8 cellular contexts compared by ENCODE assay signal in genomic region chr10:119891849-119892187, GRCh38. TPM values are rescaled to one million over a fixed set of nuclear protein-coding genes. Genes with fewer than 3 reads are reported as not detected.
A peak's percentile ranks its signal among the peaks of the same experiment; 100 is the strongest.
DNase-seq lines count a peak whose midpoint lies in the region; ATAC-seq, FAIRE-seq and TF ChIP-seq lines count a peak whose summit lies in the region.
"Not testable (repeated sequence)": the region's sequence is repeated elsewhere in the genome, so short reads cannot be mapped to it uniquely, and the experiment has no call there.

No MANE protein-coding gene starts in this region.

- peak overlapping the region; percentile 68 for H3K27ac Mint-ChIP-seq in Calu3 (ENCODE audit: unreplicated experiment)
- H3K27ac Mint-ChIP-seq in activated CD4-positive, alpha-beta T cell treated with anti-CD3 and anti-CD28 coated beads, Interleukin-2, amount 10 ng/mL, durations not matched to agents 7 days and 5 days: peak overlapping the region; percentile 96

- peaks cover 35% of the 10 kb centered on the region for H3K4me1 Mint-ChIP-seq in Calu3 (ENCODE audit: low read depth, unreplicated experiment)
- H3K4me1 Mint-ChIP-seq in activated CD4-positive, alpha-beta T cell treated with anti-CD3 and anti-CD28 coated beads, Interleukin-2, amount 10 ng/mL, durations not matched to agents 7 days and 5 days: peaks cover 34% of the 10 kb centered on the region

- H2AFZ ChIP-seq in MM.1S (ENCODE audit: low read length): peak overlapping the region; percentile 74

- not testable (repeated sequence) for H3K4me1 ChIP-seq in MM.1S (ENCODE audit: low read length)
- H3K4me1 ChIP-seq in pancreas (peaks cover 15 to 30% (median 24%) of the 10 kb centered on the region in 3 donors), thyroid gland (peaks cover 27 to 28% of the 10 kb centered on the region in 2 donors)

- H3K4me3 Mint-ChIP-seq in Calu3 (ENCODE audit: low read depth, unreplicated experiment): peak overlapping the region; percentile 78
- peak overlapping the region; percentile 92 for H3K4me3 Mint-ChIP-seq in activated CD4-positive, alpha-beta T cell treated with anti-CD3 and anti-CD28 coated beads, Interleukin-2, amount 10 ng/mL, durations not matched to agents 7 days and 5 days

- not testable (repeated sequence) for H4K20me1 ChIP-seq in MM.1S (ENCODE audit: insufficient read depth, low read length)

- not testable (repeated sequence) for H3F3A ChIP-seq in MM.1S (ENCODE audit: insufficient read depth, low read length)

- peak overlapping the region; percentile 51; the same call in 1 of the 2 replicates for H3K4me2 ChIP-seq in MM.1S (ENCODE audit: low read depth, low read length)

- intact Hi-C loops in Calu3 (cut with micrococcal nuclease; ENCODE audit: unreplicated experiment); lower leg skin (cut with DNase I; ENCODE audit: low total_unique reads); pancreas (cut with DNase I); thyroid gland (cut with DNase I): not testable (repeated sequence)

- BruUV-seq in Calu3 (replicated peaks; lab: Mats Ljungman, UMichigan): not testable (repeated sequence)

- H3K36me3 ChIP-seq in MM.1S (replicated peaks; ENCODE audit: insufficient read depth, low read length); pancreas; thyroid gland: not testable (repeated sequence)
- H3K36me3 ChIP-seq in brain microvascular endothelial cell (replicated peaks): peaks cover 11% of the 10 kb centered on the region

- peak overlapping the region; percentile 90; the same call in 1 of the 2 replicates for H3K9ac ChIP-seq in MM.1S (ENCODE audit: low read length)

- not testable (repeated sequence) for DNase-seq in Calu3; MM.1S; activated CD4-positive, alpha-beta T cell treated with anti-CD3 and anti-CD28 coated beads, Interleukin-2, amount 10 ng/mL, durations not matched to agents 7 days and 5 days; brain microvascular endothelial cell; fibroblast of mammary gland (ENCODE audit: low read depth); lower leg skin (ENCODE audit: low spot score in 2 of 2); pancreas
- DNase-seq in thyroid gland: peak in 1 of 2 donors; percentile 11

- WGBS in lower leg skin, 2 donors: 39 to 48% methylated on average over 14 of the region's 14 CpGs
- WGBS in pancreas, 2 donors: 44 to 52% methylated on average over 14 of the region's 14 CpGs
- 51 to 55% methylated on average over 14 of the region's 14 CpGs for WGBS in thyroid gland, 2 donors

- H3K27me3 ChIP-seq in MM.1S (replicated peaks; ENCODE audit: insufficient read depth, low read length); brain microvascular endothelial cell (replicated peaks); pancreas; thyroid gland: not testable (repeated sequence)

- POLR2A ChIA-PET in activated CD4-positive, alpha-beta T cell treated with anti-CD3 and anti-CD28 coated beads, Interleukin-2, amount 10 ng/mL, durations not matched to agents 7 days and 5 days (lab: Charles Lee): not testable (repeated sequence)

- in situ Hi-C loops in brain microvascular endothelial cell (cut with HindIII; ENCODE audit: low pct_ligation_motif_present, low sequenced_read_pairs): not testable (repeated sequence)

- FAIRE-seq in pancreas (lab: Jason Lieb, UNC): not testable (repeated sequence)

- TF ChIP-seq POLR2A in lower leg skin (IDR thresholded peaks at IDR 0.05); thyroid gland (IDR thresholded peaks at IDR 0.05): not testable (repeated sequence)

- peak overlapping the region; percentile 99 for H3K4me3 ChIP-seq in MM.1S (ENCODE audit: low read length)
- H3K4me3 ChIP-seq in brain microvascular endothelial cell (ENCODE audit: low read depth, low read length): peak overlapping the region; percentile 95
- peak overlapping the region; percentile 95 for H3K4me3 ChIP-seq in fibroblast of mammary gland (ENCODE audit: control insufficient read depth, low read depth, low read length)
- peak overlapping the region; percentile 100 for H3K4me3 ChIP-seq in lower leg skin (ENCODE audit: low read depth, poor library complexity, severe bottlenecking)
- H3K4me3 ChIP-seq in pancreas: peak overlapping the region; percentile 71 to 93 (median 90)
- H3K4me3 ChIP-seq in thyroid gland (replicated peaks in 1 of 3): peak overlapping the region in 2 of 3 donors; percentile 74 to 100

- H3K79me2 ChIP-seq in MM.1S (ENCODE audit: low read length): peaks cover 47% of the 10 kb centered on the region

- CTCF ChIA-PET in Calu3 (lab: Charles Lee): interaction anchor here (0.8 kb wide), 1 partner anchor 19 kb away, joined by 3 read pairs; the partner anchor contains the start of gene MCMBP
- CTCF ChIA-PET in activated CD4-positive, alpha-beta T cell treated with anti-CD3 and anti-CD28 coated beads, Interleukin-2, amount 10 ng/mL, durations not matched to agents 7 days and 5 days (lab: Charles Lee): interaction anchor here (0.6 to 3.8 kb wide), 5 partner anchors 9 to 31 kb away, joined by 3 to 15 read pairs (median 4); partner anchors contain the start of gene MCMBP

- H3K27ac ChIP-seq in MM.1S (ENCODE audit: low read length): not testable (repeated sequence)
- H3K27ac ChIP-seq in brain microvascular endothelial cell (peak overlapping the region; percentile 59), pancreas (peak overlapping the region in 3 of 4 donors; percentile 66 to 74 (median 67)), thyroid gland (peak overlapping the region; percentile 64 to 76 (median 72))

- H3K9me3 Mint-ChIP-seq in Calu3 (ENCODE audit: low read depth, unreplicated experiment); activated CD4-positive, alpha-beta T cell treated with anti-CD3 and anti-CD28 coated beads, Interleukin-2, amount 10 ng/mL, durations not matched to agents 7 days and 5 days: not testable (repeated sequence)

- not testable (repeated sequence) for H3K9me3 ChIP-seq in MM.1S (replicated peaks; ENCODE audit: insufficient read depth, low read length); pancreas; thyroid gland

- ATAC-seq in pancreas: not testable (repeated sequence)

- not testable (repeated sequence) for H3K9me2 ChIP-seq in MM.1S (replicated peaks; ENCODE audit: insufficient read depth, low read length)

- not testable (repeated sequence) for H3K27me3 Mint-ChIP-seq in Calu3 (ENCODE audit: unreplicated experiment); activated CD4-positive, alpha-beta T cell treated with anti-CD3 and anti-CD28 coated beads, Interleukin-2, amount 10 ng/mL, durations not matched to agents 7 days and 5 days

- not testable (repeated sequence) for TF ChIP-seq CTCF in Calu3 (IDR thresholded peaks at IDR 0.05; ENCODE audit: unreplicated experiment); MM.1S (IDR thresholded peaks at IDR 0.05; ENCODE audit: low read length); brain microvascular endothelial cell (IDR thresholded peaks at IDR 0.05; ENCODE audit: low read depth, low read length, missing control alignments); fibroblast of mammary gland (conservative IDR thresholded peaks at IDR 0.05; ENCODE audit: control insufficient read depth, insufficient read depth, low read depth, low read length); lower leg skin (IDR thresholded peaks at IDR 0.05); pancreas (IDR thresholded peaks at IDR 0.05); thyroid gland (IDR thresholded peaks at IDR 0.05)

- peaks cover 34% of the 10 kb centered on the region for H3K36me3 Mint-ChIP-seq in Calu3 (ENCODE audit: insufficient read depth, unreplicated experiment)
- peaks cover 10% of the 10 kb centered on the region for H3K36me3 Mint-ChIP-seq in activated CD4-positive, alpha-beta T cell treated with anti-CD3 and anti-CD28 coated beads, Interleukin-2, amount 10 ng/mL, durations not matched to agents 7 days and 5 days (ENCODE audit: low read depth)

RNA-seq across cellular contexts. Expression of gene SEC23IP, which starts 0.7 kb away (rescaled TPM):
- total RNA-seq in Calu3 (2022): 42.1 and 51.7 TPM in 2 replicates
- total RNA-seq in activated CD4-positive, alpha-beta T cell treated with anti-CD3 and anti-CD28 coated beads, Interleukin-2, amount 10 ng/mL, durations not matched to agents 7 days and 5 days: 10 to 100 TPM; 61.6 to 73.0 TPM
- total RNA-seq in lower leg skin: 10 to 100 TPM; 19.7 to 41.1 (median 22.9) TPM
- total RNA-seq in pancreas: 10 to 100 TPM; 15.0 to 32.8 (median 23.1) TPM
- 1 to 10 TPM; 5.5 to 7.8 TPM for polyA plus RNA-seq in pancreas
- 10 to 100 TPM; 16.0 to 34.0 (median 32.7) TPM for total RNA-seq in thyroid gland

RNA-seq across cellular contexts. Expression of gene MCMBP, which starts 19.2 kb away (rescaled TPM):
- 38.1 and 40.3 TPM in 2 replicates for total RNA-seq in Calu3 (2022)
- 10 to 100 TPM; 79.6 to 85.8 TPM for total RNA-seq in activated CD4-positive, alpha-beta T cell treated with anti-CD3 and anti-CD28 coated beads, Interleukin-2, amount 10 ng/mL, durations not matched to agents 7 days and 5 days
- total RNA-seq in lower leg skin: 10 to 100 TPM; 48.6 to 62.5 (median 52.0) TPM
- total RNA-seq in pancreas: 10 to 100 TPM; 13.6 to 22.8 (median 16.4) TPM
- polyA plus RNA-seq in pancreas: 10 to 100 TPM in 1 of 2 donors, 1 to 10 TPM in 1; 7.5 to 14.4 TPM
- total RNA-seq in thyroid gland: 10 to 100 TPM; 44.3 to 79.1 (median 59.0) TPM
